21 cellular contexts compared by ENCODE assay signal in the genomic region with DNA sequence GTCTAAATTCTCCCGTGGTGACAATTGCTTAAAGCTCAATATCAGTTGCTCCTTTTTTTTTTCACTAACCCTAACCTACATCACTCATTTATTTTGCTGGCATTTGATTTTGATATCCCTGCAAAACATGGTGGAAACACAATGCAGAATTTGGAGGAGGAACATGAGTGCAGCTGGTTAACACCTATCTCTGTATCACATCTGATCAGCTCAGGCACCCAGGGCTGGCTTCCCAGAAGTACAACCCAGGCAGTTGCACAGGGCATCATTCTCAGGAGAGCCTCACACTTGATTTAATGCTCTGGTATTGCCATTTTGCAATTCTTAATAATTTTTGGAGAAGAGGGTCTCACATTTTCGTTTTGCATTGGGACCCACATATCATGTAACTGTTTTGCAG. TPM values are rescaled to one million over a fixed set of nuclear protein-coding genes. Genes with fewer than 3 reads are reported as not detected.
A peak's percentile ranks its signal among the peaks of the same experiment; 100 is the strongest.
DNase-seq lines count a peak whose midpoint lies in the region; ATAC-seq and TF ChIP-seq lines count a peak whose summit lies in the region.
"Had no signal": no experiment of that assay in that cellular context is flagged by ENCODE, and none has a peak within 500 bp of the region (broad histone marks: within the 10 kb centered on the region; RNA-seq: fewer than 3 reads in every experiment).

No MANE protein-coding gene starts in this region.

- peaks cover 80% of the 10 kb centered on the region for H3K4me1 Mint-ChIP-seq in activated CD8-positive, alpha-beta T cell treated with anti-CD3 and anti-CD28 coated beads, Interleukin-2, amount 10 ng/mL, durations not matched to agents 7 days and 5 days (ENCODE audit: low read depth)
- H3K4me1 Mint-ChIP-seq in activated CD8-positive, alpha-beta T cell treated with anti-CD3 and anti-CD28 coated beads for 36 hours (ENCODE audit: low read depth), result peaks cover 75% of the 10 kb centered on the region
- peaks cover 75% of the 10 kb centered on the region for H3K4me1 Mint-ChIP-seq in dendritic cell treated with granulocyte-macrophage colony-stimulating factor and Interleukin-4, amounts not matched to agents 40 ng/mL and 50 ng/mL, for 4 days (ENCODE audit: low read depth)
- H3K4me1 Mint-ChIP-seq in nephron progenitor cell, result peaks cover 17% of the 10 kb centered on the region

- peak overlapping the region; percentile 74 to 90 (median 80) for H3K4me2 ChIP-seq in BLaER1 treated with 17β-estradiol and CSF1 and Interleukin-3, amounts not matched to agents 10 nM and 100 nM
- H3K4me2 ChIP-seq in Karpas-422 (ENCODE audit: low read depth, low read length, poor library complexity, severe bottlenecking), result peak overlapping the region; percentile 82
- H3K4me2 ChIP-seq: SK-N-SH had no signal

- H3K9ac ChIP-seq in BLaER1 treated with 17β-estradiol and CSF1 and Interleukin-3, amounts not matched to agents 10 nM and 100 nM, result peak overlapping the region in 3 of 11 experiments; percentile 81 to 83 (median 82); a peak in 5 of 22 replicates
- no peak overlapping the region for H3K9ac ChIP-seq in Karpas-422 (ENCODE audit: low read length)
- H3K9ac ChIP-seq: SK-N-SH had no signal

- no peaks in the 10 kb centered on the region for H3K9me2 ChIP-seq in Karpas-422 (replicated peaks; ENCODE audit: insufficient read depth, low read length)
- H3K9me2 ChIP-seq: SK-N-SH had no signal

- no peaks in the 10 kb centered on the region for H3K27me3 Mint-ChIP-seq in activated CD8-positive, alpha-beta T cell treated with anti-CD3 and anti-CD28 coated beads, Interleukin-2, amount 10 ng/mL, durations not matched to agents 7 days and 5 days (ENCODE audit: low read depth)
- peaks cover 6% of the 10 kb centered on the region for H3K27me3 Mint-ChIP-seq in activated CD8-positive, alpha-beta T cell treated with anti-CD3 and anti-CD28 coated beads for 36 hours
- peaks cover 2% of the 10 kb centered on the region for H3K27me3 Mint-ChIP-seq in dendritic cell treated with granulocyte-macrophage colony-stimulating factor and Interleukin-4, amounts not matched to agents 40 ng/mL and 50 ng/mL, for 4 days
- H3K27me3 Mint-ChIP-seq in nephron progenitor cell (ENCODE audit: low read depth, poor library complexity), result no peaks in the 10 kb centered on the region
- H3K27me3 Mint-ChIP-seq: effector memory CD8-positive, alpha-beta T cell had no signal

- ATAC-seq in activated CD8-positive, alpha-beta T cell treated with anti-CD3 and anti-CD28 coated beads, Interleukin-2, amount 10 ng/mL, durations not matched to agents 7 days and 5 days, result no peak
- no peak for ATAC-seq in activated CD8-positive, alpha-beta T cell treated with anti-CD3 and anti-CD28 coated beads for 36 hours
- ATAC-seq in HG03571 (IDR thresholded peaks at IDR 0.05; ENCODE audit: unreplicated experiment) (no peak), left colon (no peak)
- ATAC-seq: effector memory CD8-positive, alpha-beta T cell; esophagus mucosa; foreskin keratinocyte had no signal

- no peak overlapping the region for H3K4me3 ChIP-seq in BLaER1 treated with 17β-estradiol and CSF1 and Interleukin-3, amounts not matched to agents 10 nM and 100 nM
- no peak overlapping the region for H3K4me3 ChIP-seq in Karpas-422 (ENCODE audit: low read length)
- H3K4me3 ChIP-seq: upper lobe of left lung had no signal

- no peak for DNase-seq in activated CD8-positive, alpha-beta T cell treated with anti-CD3 and anti-CD28 coated beads, Interleukin-2, amount 10 ng/mL, durations not matched to agents 7 days and 5 days
- DNase-seq in activated CD8-positive, alpha-beta T cell treated with anti-CD3 and anti-CD28 coated beads for 36 hours, result no peak
- no peak for DNase-seq in Karpas-422
- DNase-seq in nephron progenitor cell, result no peak
- DNase-seq in left colon, result no peak
- DNase-seq: activated CD8-positive, alpha-beta memory T cell treated with anti-CD3 and anti-CD28 coated beads for 24 hours; C1 segment of cervical spinal cord; effector memory CD8-positive, alpha-beta T cell; foreskin keratinocyte; HCEC 1CT; NCI-H2029; NCI-H2227 treated with DMSO at 0.1 percent for 48 hours; NCI-H748 treated with DMSO at 0.1 percent for 48 hours; SK-N-SH; substantia nigra; upper lobe of left lung had no signal

- H3K79me2 ChIP-seq in Karpas-422 (ENCODE audit: low read length), result no peaks in the 10 kb centered on the region

- H3K4me3 Mint-ChIP-seq in activated CD8-positive, alpha-beta T cell treated with anti-CD3 and anti-CD28 coated beads, Interleukin-2, amount 10 ng/mL, durations not matched to agents 7 days and 5 days, result peak overlapping the region; percentile 13
- no peak overlapping the region for H3K4me3 Mint-ChIP-seq in activated CD8-positive, alpha-beta T cell treated with anti-CD3 and anti-CD28 coated beads for 36 hours
- H3K4me3 Mint-ChIP-seq in dendritic cell treated with granulocyte-macrophage colony-stimulating factor and Interleukin-4, amounts not matched to agents 40 ng/mL and 50 ng/mL, for 4 days, result no peak overlapping the region
- no peak overlapping the region for H3K4me3 Mint-ChIP-seq in nephron progenitor cell
- H3K4me3 Mint-ChIP-seq: effector memory CD8-positive, alpha-beta T cell had no signal

- intact Hi-C loops in activated CD8-positive, alpha-beta T cell treated with anti-CD3 and anti-CD28 coated beads for 36 hours (cut with micrococcal nuclease), result no loop called here
- intact Hi-C loops in dendritic cell treated with granulocyte-macrophage colony-stimulating factor and Interleukin-4, amounts not matched to agents 40 ng/mL and 50 ng/mL, for 4 days (cut with micrococcal nuclease), result no loop called here
- intact Hi-C loops in left colon (cut with DNase I, micrococcal nuclease), result no loop called here

- no peaks in the 10 kb centered on the region for H3K27me3 ChIP-seq in BLaER1 treated with 17β-estradiol and CSF1 and Interleukin-3, amounts not matched to agents 10 nM and 100 nM
- no peaks in the 10 kb centered on the region for H3K27me3 ChIP-seq in Karpas-422 (ENCODE audit: low read length)
- H3K27me3 ChIP-seq: foreskin keratinocyte, upper lobe of left lung had no signal

- TF ChIP-seq CTCF in activated CD8-positive, alpha-beta T cell treated with anti-CD3 and anti-CD28 coated beads for 36 hours (IDR thresholded peaks at IDR 0.05), result no peak
- no peak for TF ChIP-seq CTCF in nephron progenitor cell (IDR thresholded peaks at IDR 0.05)

- peaks cover 0 to 18% (median 8%) of the 10 kb centered on the region in 11 experiments; a peak in 8 of 22 replicates for H3K9me3 ChIP-seq in BLaER1 treated with 17β-estradiol and CSF1 and Interleukin-3, amounts not matched to agents 10 nM and 100 nM (replicated peaks in 1 of 11)
- H3K9me3 ChIP-seq in Karpas-422 (ENCODE audit: low read length), result no peaks in the 10 kb centered on the region
- H3K9me3 ChIP-seq: SK-N-SH, upper lobe of left lung had no signal

- CTCF ChIA-PET in activated CD8-positive, alpha-beta T cell treated with anti-CD3 and anti-CD28 coated beads, Interleukin-2, amount 10 ng/mL, durations not matched to agents 7 days and 5 days (lab: Charles Lee), result interaction anchor here (1.0 to 2.6 kb wide), 4 partner anchors 14 to 148 kb away, joined by 3 to 6 read pairs (median 4); no protein-coding TSS in a partner anchor
- CTCF ChIA-PET in activated CD8-positive, alpha-beta T cell treated with anti-CD3 and anti-CD28 coated beads for 36 hours (lab: Charles Lee), result interaction anchor here (1.1 to 1.8 kb wide), 3 partner anchors 10 to 149 kb away, joined by 3 to 5 read pairs (median 4); a partner anchor contains a TSS

- POLR2A ChIA-PET in activated CD8-positive, alpha-beta T cell treated with anti-CD3 and anti-CD28 coated beads, Interleukin-2, amount 10 ng/mL, durations not matched to agents 7 days and 5 days (lab: Charles Lee), result no interaction called here
- POLR2A ChIA-PET in activated CD8-positive, alpha-beta T cell treated with anti-CD3 and anti-CD28 coated beads for 36 hours (lab: Charles Lee), result interaction anchor here (0.8 to 1.2 kb wide), 4 partner anchors 8 to 15 kb away, joined by 3 read pairs; no protein-coding TSS in a partner anchor

- peak overlapping the region; percentile 47 for H3K27ac Mint-ChIP-seq in activated CD8-positive, alpha-beta T cell treated with anti-CD3 and anti-CD28 coated beads, Interleukin-2, amount 10 ng/mL, durations not matched to agents 7 days and 5 days
- no peak overlapping the region for H3K27ac Mint-ChIP-seq in activated CD8-positive, alpha-beta T cell treated with anti-CD3 and anti-CD28 coated beads for 36 hours
- H3K27ac Mint-ChIP-seq in dendritic cell treated with granulocyte-macrophage colony-stimulating factor and Interleukin-4, amounts not matched to agents 40 ng/mL and 50 ng/mL, for 4 days, result peak overlapping the region; percentile 80
- H3K27ac Mint-ChIP-seq in nephron progenitor cell, result no peak overlapping the region
- H3K27ac Mint-ChIP-seq: effector memory CD8-positive, alpha-beta T cell had no signal

- H3K4me1 ChIP-seq in BLaER1 treated with 17β-estradiol and CSF1 and Interleukin-3, amounts not matched to agents 10 nM and 100 nM, result peaks cover 76 to 88% (median 81%) of the 10 kb centered on the region in 10 experiments
- peaks cover 59% of the 10 kb centered on the region for H3K4me1 ChIP-seq in Karpas-422 (ENCODE audit: low read length)
- H3K4me1 ChIP-seq: foreskin keratinocyte had no signal

- H2AFZ ChIP-seq in Karpas-422 (ENCODE audit: low read length), result no peak overlapping the region; the same call in 1 of the 2 replicates

- H3K9me3 Mint-ChIP-seq in activated CD8-positive, alpha-beta T cell treated with anti-CD3 and anti-CD28 coated beads, Interleukin-2, amount 10 ng/mL, durations not matched to agents 7 days and 5 days (ENCODE audit: insufficient read depth), result no peaks in the 10 kb centered on the region
- H3K9me3 Mint-ChIP-seq in activated CD8-positive, alpha-beta T cell treated with anti-CD3 and anti-CD28 coated beads for 36 hours, result peaks cover 11% of the 10 kb centered on the region
- no peaks in the 10 kb centered on the region for H3K9me3 Mint-ChIP-seq in dendritic cell treated with granulocyte-macrophage colony-stimulating factor and Interleukin-4, amounts not matched to agents 40 ng/mL and 50 ng/mL, for 4 days
- H3K9me3 Mint-ChIP-seq in nephron progenitor cell, result peaks cover 7% of the 10 kb centered on the region
- H3K9me3 Mint-ChIP-seq: effector memory CD8-positive, alpha-beta T cell had no signal

- no peaks in the 10 kb centered on the region for H4K20me1 ChIP-seq in BLaER1 treated with 17β-estradiol and CSF1 and Interleukin-3, amounts not matched to agents 10 nM and 100 nM
- no peaks in the 10 kb centered on the region for H4K20me1 ChIP-seq in Karpas-422 (ENCODE audit: insufficient read depth, low read depth, low read length)

- H3K27ac ChIP-seq in BLaER1 treated with 17β-estradiol and CSF1 and Interleukin-3, amounts not matched to agents 10 nM and 100 nM, result peak overlapping the region in 8 of 11 experiments; percentile 33 to 94 (median 87); a peak in 13 of 22 replicates
- peak overlapping the region; percentile 12; the same call in 1 of the 2 replicates for H3K27ac ChIP-seq in Karpas-422 (ENCODE audit: low read length)
- H3K27ac ChIP-seq: foreskin keratinocyte, upper lobe of left lung, VCaP had no signal

- peaks cover 25% of the 10 kb centered on the region for H3K36me3 Mint-ChIP-seq in activated CD8-positive, alpha-beta T cell treated with anti-CD3 and anti-CD28 coated beads, Interleukin-2, amount 10 ng/mL, durations not matched to agents 7 days and 5 days (ENCODE audit: low read depth)
- H3K36me3 Mint-ChIP-seq in activated CD8-positive, alpha-beta T cell treated with anti-CD3 and anti-CD28 coated beads for 36 hours (ENCODE audit: low read depth), result peaks cover 5% of the 10 kb centered on the region
- H3K36me3 Mint-ChIP-seq in dendritic cell treated with granulocyte-macrophage colony-stimulating factor and Interleukin-4, amounts not matched to agents 40 ng/mL and 50 ng/mL, for 4 days (ENCODE audit: low read depth), result no peaks in the 10 kb centered on the region
- H3K36me3 Mint-ChIP-seq in nephron progenitor cell (ENCODE audit: low read depth), result peaks cover 7% of the 10 kb centered on the region

- H3K36me3 ChIP-seq in BLaER1 treated with 17β-estradiol and CSF1 and Interleukin-3, amounts not matched to agents 10 nM and 100 nM, result no peaks in the 10 kb centered on the region
- H3K36me3 ChIP-seq in Karpas-422 (ENCODE audit: insufficient read depth, low read length), result no peaks in the 10 kb centered on the region
- H3K36me3 ChIP-seq: upper lobe of left lung had no signal

RNA-seq across cellular contexts. Expression of a gene that starts 19.1 kb away (rescaled TPM):
- total RNA-seq in activated CD8-positive, alpha-beta T cell treated with anti-CD3 and anti-CD28 coated beads, Interleukin-2, amount 10 ng/mL, durations not matched to agents 7 days and 5 days, result 10 to 100 TPM; 77.7 to 80.6 TPM
- total RNA-seq in activated CD8-positive, alpha-beta T cell treated with anti-CD3 and anti-CD28 coated beads for 36 hours, result 10 to 100 TPM; 12.3 to 12.9 TPM
- total RNA-seq in Karpas-422 (2014; rRNA removed; shearing (Covaris generic); ENCODE audit: low replicate concordance), result 4.9 and 5.7 TPM in 2 replicates
- total RNA-seq in left colon, result 1 to 10 TPM; 2.7 to 9.1 TPM

RNA-seq across cellular contexts. Expression of a gene that starts 57.6 kb away (rescaled TPM):
- under 1 TPM; 0.10 to 0.11 TPM for total RNA-seq in activated CD8-positive, alpha-beta T cell treated with anti-CD3 and anti-CD28 coated beads, Interleukin-2, amount 10 ng/mL, durations not matched to agents 7 days and 5 days
- under 1 TPM; 0.11 to 0.16 TPM for total RNA-seq in activated CD8-positive, alpha-beta T cell treated with anti-CD3 and anti-CD28 coated beads for 36 hours
- not detected in 2 replicates for total RNA-seq in Karpas-422 (2014; rRNA removed; shearing (Covaris generic); ENCODE audit: low replicate concordance)
- under 1 TPM; 0.15 to 0.28 TPM for total RNA-seq in left colon
- total RNA-seq: esophagus mucosa had no signal

Comparison
In these comparisons a context has a peak if more than half of its experiments do, and no peak if none do; other contexts are left out.
1. H3K27ac Mint-ChIP-seq: peak in activated CD8-positive, alpha-beta T cell treated with anti-CD3 and anti-CD28 coated beads, Interleukin-2, amount 10 ng/mL, durations not matched to agents 7 days and 5 days (single experiment) and dendritic cell treated with granulocyte-macrophage colony-stimulating factor and Interleukin-4, amounts not matched to agents 40 ng/mL and 50 ng/mL, for 4 days (single experiment); none in activated CD8-positive, alpha-beta T cell treated with anti-CD3 and anti-CD28 coated beads for 36 hours (single experiment) and nephron progenitor cell (single experiment).
2. RNA of a gene that starts 19.1 kb away (total RNA-seq): 77.7 to 80.6 TPM in activated CD8-positive, alpha-beta T cell treated with anti-CD3 and anti-CD28 coated beads, Interleukin-2, amount 10 ng/mL, durations not matched to agents 7 days and 5 days; 12.3 to 12.9 TPM in activated CD8-positive, alpha-beta T cell treated with anti-CD3 and anti-CD28 coated beads for 36 hours, 2.7 to 9.1 TPM in left colon and 4.9 to 5.7 TPM in Karpas-422; every median in the first group is over 4 times any median in the second.